ENCODE assay signal across 19 cellular contexts in genomic region chr15:73941449-73941848, GRCh38. TPM values are rescaled to one million over a fixed set of nuclear protein-coding genes. Genes with fewer than 3 reads are reported as not detected.
DNase-seq lines count a peak whose midpoint lies in the region; ATAC-seq, FAIRE-seq and TF ChIP-seq lines count a peak whose summit lies in the region.
"Had no signal": no experiment of that assay in that cellular context is flagged by ENCODE, and none has a peak within 500 bp of the region (broad histone marks: within the 10 kb centered on the region; RNA-seq: fewer than 3 reads in every experiment).

No MANE protein-coding gene starts in this region.

- no peaks in the 10 kb centered on the region for H3K9me3 Mint-ChIP-seq in HFFc6
- no peaks in the 10 kb centered on the region for H3K9me3 Mint-ChIP-seq in central memory CD8-positive, alpha-beta T cell
- H3K9me3 Mint-ChIP-seq: activated CD4-positive, alpha-beta memory T cell treated with anti-CD3 and anti-CD28 coated beads for 36 hours had no signal

- DNase-seq in HFFc6, result no peak
- no peak for DNase-seq in central memory CD8-positive, alpha-beta T cell (ENCODE audit: low spot score in 2 of 2)
- peak; percentile 81 for DNase-seq in osteoblast (ENCODE audit: insufficient read length, low spot score, missing footprints)
- DNase-seq in psoas muscle, result no peak
- no peak for DNase-seq in NCI-H446 (lab: John Stamatoyannopoulos, UW)
- no peak for DNase-seq in NCI-H1105 (lab: John Stamatoyannopoulos, UW)
- no peak for DNase-seq in H54 (ENCODE audit: insufficient read length, low spot score)
- DNase-seq: AML-193; colonic mucosa; DMS 273 treated with DMSO at 0.1 percent for 48 hours; hypothalamus; left colon; NCI-H2029; SHP77; stimulated activated CD4-positive, alpha-beta T cell treated with anti-CD3 and anti-CD28 coated beads, Interleukin-2, amount 100 ng/mL, for 24 hours; testis had no signal

- WGBS in psoas muscle, 3 donors, result 91 to 100% (median 91%) methylated on average over 3 of the region's 3 CpGs

- H3K79me2 ChIP-seq in ACC112 (ENCODE audit: control insufficient read depth, insufficient read depth, low read length, unreplicated experiment) (peaks cover 54% of the 10 kb centered on the region), osteoblast (ENCODE audit: insufficient read depth, low read length) (peaks cover 95% of the 10 kb centered on the region)

- TF ChIP-seq POLR2A in H54 (IDR thresholded peaks at IDR 0.05; ENCODE audit: low read depth, low read length), result no peak

- no peak overlapping the region for H3K4me3 Mint-ChIP-seq in HFFc6
- H3K4me3 Mint-ChIP-seq in central memory CD8-positive, alpha-beta T cell, result peak overlapping the region; percentile 14
- H3K4me3 Mint-ChIP-seq: activated CD4-positive, alpha-beta memory T cell treated with anti-CD3 and anti-CD28 coated beads for 36 hours had no signal

- H3K27ac Mint-ChIP-seq in HFFc6, result peak overlapping the region; percentile 91
- peak overlapping the region; percentile 51 for H3K27ac Mint-ChIP-seq in central memory CD8-positive, alpha-beta T cell (ENCODE audit: low read depth)
- H3K27ac Mint-ChIP-seq: activated CD4-positive, alpha-beta memory T cell treated with anti-CD3 and anti-CD28 coated beads for 36 hours had no signal

- peaks cover 65% of the 10 kb centered on the region for H3K4me1 Mint-ChIP-seq in HFFc6 (ENCODE audit: low read depth)
- peaks cover 18% of the 10 kb centered on the region for H3K4me1 Mint-ChIP-seq in central memory CD8-positive, alpha-beta T cell

- 0 out of 2 replicates have a peak, but pooled peaks cover 3% of the 10 kb centered on the region for H3K27me3 Mint-ChIP-seq in HFFc6 (ENCODE audit: insufficient read depth)
- no peaks in the 10 kb centered on the region for H3K27me3 Mint-ChIP-seq in central memory CD8-positive, alpha-beta T cell
- H3K27me3 Mint-ChIP-seq: activated CD4-positive, alpha-beta memory T cell treated with anti-CD3 and anti-CD28 coated beads for 36 hours had no signal

- H3K4me3 ChIP-seq in ACC112 (ENCODE audit: low read depth, low read length) (peak overlapping the region; percentile 32; the same call in 1 of the 2 replicates), osteoblast (ENCODE audit: insufficient read depth, low read length) (no peak overlapping the region), psoas muscle (no peak overlapping the region)
- H3K4me3 ChIP-seq: colonic mucosa, testis had no signal

- H3K36me3 Mint-ChIP-seq in HFFc6 (ENCODE audit: low read depth), result peaks cover 23% of the 10 kb centered on the region
- peaks cover 2% of the 10 kb centered on the region for H3K36me3 Mint-ChIP-seq in central memory CD8-positive, alpha-beta T cell (ENCODE audit: insufficient read depth)
- H3K36me3 Mint-ChIP-seq: activated CD4-positive, alpha-beta memory T cell treated with anti-CD3 and anti-CD28 coated beads for 36 hours had no signal

- no peak for ATAC-seq in central memory CD8-positive, alpha-beta T cell (replicated peaks; ENCODE audit: extremely low read depth, poor library complexity, severe bottlenecking)
- no peak for ATAC-seq in psoas muscle
- ATAC-seq: esophagus mucosa, left colon had no signal

- H3K27ac ChIP-seq in ACC112 (ENCODE audit: low read depth, low read length) (peak overlapping the region; percentile 91), osteoblast (ENCODE audit: low read depth, low read length) (peak overlapping the region; percentile 96), psoas muscle (no peak overlapping the region)
- H3K27ac ChIP-seq: colonic mucosa, testis had no signal

- intact Hi-C loops in psoas muscle (cut with DNase I), result no loop called here

- peaks cover 14% of the 10 kb centered on the region for H4K20me1 ChIP-seq in osteoblast (ENCODE audit: insufficient read depth, low read length)

- no peak for TF ChIP-seq CTCF in HFFc6 (IDR thresholded peaks at IDR 0.05)
- no peak for TF ChIP-seq CTCF in osteoblast (IDR thresholded peaks at IDR 0.05; ENCODE audit: extremely low read depth, low read depth, low read length)
- no peak for TF ChIP-seq CTCF in psoas muscle (IDR thresholded peaks at IDR 0.05)

- H3K9me3 ChIP-seq in osteoblast (ENCODE audit: low read depth, low read length), result no peaks in the 10 kb centered on the region
- no peaks in the 10 kb centered on the region for H3K9me3 ChIP-seq in psoas muscle
- H3K9me3 ChIP-seq: colonic mucosa, testis had no signal

- no peaks in the 10 kb centered on the region for H3K27me3 ChIP-seq in ACC112 (ENCODE audit: insufficient read depth, low read length)
- H3K27me3 ChIP-seq in osteoblast (ENCODE audit: insufficient read depth, low read length), result no peaks in the 10 kb centered on the region
- no peaks in the 10 kb centered on the region for H3K27me3 ChIP-seq in psoas muscle (ENCODE audit: insufficient read depth in 3 of 3, low read length in 2 of 3)
- H3K27me3 ChIP-seq: colonic mucosa, testis had no signal

- no peak for FAIRE-seq in H54 (lab: Jason Lieb, UNC)

- peak overlapping the region; percentile 71 for H3K4me2 ChIP-seq in osteoblast (ENCODE audit: insufficient read depth, low read length)

- H3K36me3 ChIP-seq in ACC112 (ENCODE audit: insufficient read depth, low read length) (peaks cover 12% of the 10 kb centered on the region; the same call in 1 of the 2 replicates), osteoblast (ENCODE audit: insufficient read depth, low read length) (peaks cover 46% of the 10 kb centered on the region), psoas muscle (ENCODE audit: insufficient read depth in 1 of 2, low read depth in 1 of 2) (peaks cover 0 to under 1% of the 10 kb centered on the region in 2 donors)
- H3K36me3 ChIP-seq: colonic mucosa had no signal

- peaks cover 46% of the 10 kb centered on the region for H3K4me1 ChIP-seq in ACC112 (ENCODE audit: control insufficient read depth, insufficient read depth, low read length, unreplicated experiment)
- H3K4me1 ChIP-seq in osteoblast (ENCODE audit: insufficient read depth, low read length), result peaks cover 54% of the 10 kb centered on the region
- no peaks in the 10 kb centered on the region for H3K4me1 ChIP-seq in psoas muscle
- H3K4me1 ChIP-seq: colonic mucosa had no signal

- H2AFZ ChIP-seq in ACC112 (ENCODE audit: low read length, unreplicated experiment) (no peak overlapping the region), osteoblast (ENCODE audit: low read length) (no peak overlapping the region)

RNA-seq across cellular contexts. Expression of gene LOXL1, which starts 15.2 kb away (rescaled TPM):
- total RNA-seq in HFFc6 (2021; fragmentation: NEBNext Ultra II Directional; extraction: Animal tissue kit (Norgen Biotek cat#: 25700)), result 100 to 1,000 TPM; 235 to 309 (median 288) TPM
- total RNA-seq in osteoblast (246 and 264 TPM in 2 replicates), psoas muscle (1 to 10 TPM; 5.1 to 8.7 (median 6.3) TPM)
- polyA plus RNA-seq in psoas muscle, result 1 to 10 TPM; 1.6 to 5.1 (median 4.3) TPM

RNA-seq across cellular contexts. Expression of gene STOML1, which starts 50.6 kb away (rescaled TPM):
- total RNA-seq in HFFc6 (2021; fragmentation: NEBNext Ultra II Directional; extraction: Animal tissue kit (Norgen Biotek cat#: 25700)), result 10 to 100 TPM; 21.4 to 30.6 (median 24.7) TPM
- total RNA-seq in osteoblast, result 14.1 and 15.0 TPM in 2 replicates
- total RNA-seq in psoas muscle, result 10 to 100 TPM; 18.3 to 26.2 (median 22.7) TPM
- 10 to 100 TPM; 22.0 to 34.4 (median 33.0) TPM for polyA plus RNA-seq in psoas muscle

RNA-seq across cellular contexts. Expression of gene PML, which starts 53.1 kb away (rescaled TPM):
- 10 to 100 TPM; 45.2 to 51.8 (median 47.5) TPM for total RNA-seq in HFFc6 (2021; fragmentation: NEBNext Ultra II Directional; extraction: Animal tissue kit (Norgen Biotek cat#: 25700))
- total RNA-seq in osteoblast (46.7 and 50.7 TPM in 2 replicates), psoas muscle (10 to 100 TPM; 15.0 to 22.6 (median 15.6) TPM)
- polyA plus RNA-seq in psoas muscle, result 10 to 100 TPM in 1 of 3 donors, 1 to 10 TPM in 2; 6.7 to 10.2 (median 7.5) TPM

Comparison
In these comparisons a context has a peak if more than half of its experiments do, and no peak if none do; other contexts are left out.
1. RNA of gene LOXL1, which starts 15.2 kb away (total RNA-seq): 235 to 309 TPM in HFFc6 and 246 to 264 TPM in osteoblast; 5.1 to 8.7 TPM in psoas muscle; every median in the first group is over 10 times any median in the second.